Comparison of ENCODE assay signal across 1 cellular context in the genomic region with DNA sequence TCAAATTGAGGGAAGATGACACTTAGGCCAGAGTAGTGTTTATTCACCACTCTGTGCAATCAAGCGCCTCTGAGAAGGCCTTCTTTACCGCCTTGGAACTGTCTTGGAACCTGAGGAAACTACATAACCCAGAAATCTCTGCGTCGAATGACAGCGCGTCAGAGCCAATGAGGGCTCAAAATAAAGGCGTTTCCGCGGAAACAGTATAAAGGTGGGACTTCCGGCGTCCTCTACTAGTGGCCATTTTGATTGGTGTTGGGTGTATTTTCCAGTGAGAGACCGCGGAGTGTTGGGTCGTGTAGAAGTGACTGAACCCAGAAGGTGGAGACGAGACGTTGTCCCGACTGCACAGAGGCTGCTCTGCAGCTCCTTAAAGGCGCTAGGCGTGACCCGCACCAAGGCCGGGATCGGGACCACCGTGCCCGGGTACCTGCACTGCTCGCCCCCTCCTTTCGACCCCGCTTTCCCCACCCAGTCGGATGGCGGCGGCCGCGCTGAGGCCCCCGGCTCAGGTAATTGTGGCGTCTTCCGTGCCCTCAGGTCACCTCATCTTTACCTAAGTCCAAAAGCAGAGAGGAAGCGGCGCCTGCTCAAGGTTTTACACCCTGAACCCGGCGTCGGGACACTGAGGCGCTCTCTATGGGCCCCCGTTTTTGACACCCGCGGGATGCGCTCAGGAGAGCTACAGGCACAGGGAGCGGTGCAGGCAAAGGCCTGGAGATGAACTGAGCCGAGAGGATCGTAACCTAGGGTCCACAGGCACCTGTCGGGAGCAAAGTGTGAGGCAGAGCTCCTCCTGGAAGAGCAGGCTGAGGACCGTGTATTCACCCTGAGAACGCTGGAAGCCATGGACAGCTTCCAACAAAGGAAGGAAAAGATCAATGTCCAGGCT.
TF ChIP-seq lines count a peak whose summit lies in the region.

A gene (plus strand): TSS at position 236 of the 892 bp plus-strand sequence. CDS start 244 bp downstream, at position 480.

TF ChIP-seq in Ishikawa, 13 proteins besides CTCF, POLR2A, EP300 and RAD21 (continued from another document):
- peak; percentile 91 for TF ChIP-seq YY1 (IDR thresholded peaks at IDR 0.05; ENCODE audit: low read depth)
